In the genomic region with DNA sequence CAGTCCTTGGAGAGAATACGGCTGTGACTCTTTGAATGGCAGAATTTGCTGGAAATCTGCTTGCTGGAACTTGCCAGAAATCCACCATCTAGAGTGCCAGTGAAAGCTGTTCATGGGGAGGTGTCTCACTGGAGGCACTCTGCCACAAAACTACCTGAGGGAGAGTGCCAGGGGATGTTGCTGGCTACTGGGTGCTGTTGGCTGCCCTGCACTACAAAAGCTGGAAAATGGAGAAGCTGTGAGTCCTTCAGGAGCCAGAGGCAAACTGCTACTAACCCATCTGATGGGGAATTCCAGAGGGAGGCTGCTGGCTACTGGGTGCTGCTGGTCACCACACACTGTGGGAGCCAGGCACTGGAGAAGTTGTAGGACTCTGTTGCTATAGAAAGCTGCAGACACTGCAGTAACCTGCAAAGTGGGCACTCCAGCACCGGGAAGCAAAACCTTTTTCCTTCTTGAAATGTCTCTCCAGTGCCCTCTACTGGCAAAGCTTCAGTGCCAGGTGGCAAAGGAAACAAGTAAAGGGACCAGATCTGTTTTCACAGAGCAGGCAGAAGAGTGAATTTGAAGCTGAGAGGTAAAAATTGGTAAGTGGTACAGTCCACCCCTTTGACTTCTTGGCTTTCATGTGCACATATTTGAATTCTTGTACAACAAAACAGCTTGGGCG, we compare ENCODE assay signal across 8 cellular contexts. TPM values are rescaled to one million over a fixed set of nuclear protein-coding genes. Genes with fewer than 3 reads are reported as not detected.
DNase-seq lines count a peak whose midpoint lies in the region; ATAC-seq and TF ChIP-seq lines count a peak whose summit lies in the region.

No MANE protein-coding gene starts in this region.

- no peak overlapping the region for H2BK120ac ChIP-seq in IMR-90 (ENCODE audit: low read depth, low read length)

- H2BK20ac ChIP-seq in IMR-90 (ENCODE audit: low read depth, low read length) = no peak overlapping the region

- H3K4me3 Mint-ChIP-seq in Calu3 (ENCODE audit: low read depth, unreplicated experiment) = no peak overlapping the region

- dilution Hi-C loops in IMR-90 (cut with HindIII; ENCODE audit: low sequenced_read_pairs, unreplicated experiment) = no loop called here

- H3K9me2 ChIP-seq in PC-3 (replicated peaks; ENCODE audit: low read length) = no peaks in the 10 kb centered on the region

- H2AK9ac ChIP-seq in IMR-90 (replicated peaks; ENCODE audit: low read depth, low read length, poor library complexity) = peak overlapping the region; percentile 31

- 0% methylated on average over 1 of the region's 3 CpGs; no CpG with 5 or more reads in 1 of the 2 experiments for WGBS in IMR-90 (ENCODE audit: extremely low coverage in 2 of 2, insufficient read length in 1 of 2), 2 experiments

- no peaks in the 10 kb centered on the region for H3K79me1 ChIP-seq in IMR-90 (ENCODE audit: low read depth in 1 of 2, low read length in 2 of 2)

- H3K36me3 Mint-ChIP-seq in Calu3 (ENCODE audit: insufficient read depth, unreplicated experiment) = no peaks in the 10 kb centered on the region

- TF ChIP-seq RAD21 in IMR-90 (IDR thresholded peaks at IDR 0.05; ENCODE audit: low read length) = peak; percentile 63

- H3K9me3 Mint-ChIP-seq in Calu3 (ENCODE audit: low read depth, unreplicated experiment) = no peaks in the 10 kb centered on the region

- TF ChIP-seq CTCF in Calu3 (IDR thresholded peaks at IDR 0.05; ENCODE audit: unreplicated experiment) (no peak), IMR-90 (conservative IDR thresholded peaks at IDR 0.05; ENCODE audit: low read depth, low read length) (peak; percentile 74), PC-3 (conservative IDR thresholded peaks at IDR 0.05; ENCODE audit: low read depth, low read length) (peak; percentile 85)

- H3K36me3 ChIP-seq in IMR-90 (ENCODE audit: control insufficient read depth, insufficient read depth, low read length) (no peaks in the 10 kb centered on the region), PC-3 (ENCODE audit: low read depth, low read length) (no peaks in the 10 kb centered on the region)

- no peak overlapping the region for H3K18ac ChIP-seq in IMR-90 (ENCODE audit: low read depth, low read length)

- no peak overlapping the region for H3K9ac ChIP-seq in IMR-90 (ENCODE audit: low read depth, low read length)
- no peak overlapping the region for H3K9ac ChIP-seq in PC-3 (ENCODE audit: low read length)

- peak; percentile 85 for ATAC-seq in IMR-90 (ENCODE audit: low read depth)
- ATAC-seq in PC-3 = peak; percentile 80
- ATAC-seq in HG03521 (IDR thresholded peaks at IDR 0.05; ENCODE audit: unreplicated experiment) = no peak

- intact Hi-C loops in Calu3 (cut with micrococcal nuclease; ENCODE audit: unreplicated experiment) = loop anchor here (2.0 kb wide), 1 partner anchor 165 kb away; no protein-coding TSS in a partner anchor
- intact Hi-C loops in IMR-90 (cut with micrococcal nuclease) = loop anchor here (5.0 kb wide), 1 partner anchor 170 kb away; no protein-coding TSS in a partner anchor
- intact Hi-C loops in PC-3 (cut with micrococcal nuclease) = loop anchor here (1.0 kb wide), 1 partner anchor 24 kb away; no protein-coding TSS in a partner anchor

- H3K9me3 ChIP-seq in IMR-90 (ENCODE audit: control insufficient read depth, insufficient read depth, low read length) (no peaks in the 10 kb centered on the region), PC-3 (ENCODE audit: low read length) (no peaks in the 10 kb centered on the region)

- no peak overlapping the region for H3K56ac ChIP-seq in IMR-90 (ENCODE audit: extremely low read depth, insufficient read depth, low read length)

- H4K5ac ChIP-seq in IMR-90 (ENCODE audit: low read depth, low read length) = no peak overlapping the region

- H3K4me1 Mint-ChIP-seq in Calu3 (ENCODE audit: low read depth, unreplicated experiment) = peaks cover 11% of the 10 kb centered on the region

- H3K4me3 ChIP-seq in IMR-90 (ENCODE audit: insufficient read depth, low read depth, low read length) = no peak overlapping the region
- 0 out of 2 replicates have a peak overlapping the region, but pooled peaks have one; percentile 14 for H3K4me3 ChIP-seq in PC-3 (ENCODE audit: low read length)

- H3K23ac ChIP-seq in IMR-90 (ENCODE audit: low read depth, low read length) = no peak overlapping the region

- no peak overlapping the region for H3K4me2 ChIP-seq in IMR-90 (ENCODE audit: low read depth, low read length)
- H3K4me2 ChIP-seq in PC-3 (ENCODE audit: low read length) = peak overlapping the region; percentile 75

- H3K27me3 Mint-ChIP-seq in Calu3 (ENCODE audit: unreplicated experiment) = peaks cover 31% of the 10 kb centered on the region

- TF ChIP-seq POLR2A in IMR-90 (IDR thresholded peaks at IDR 0.05; ENCODE audit: low read depth, low read length) = no peak

- BruUV-seq in Calu3 (replicated peaks; lab: Mats Ljungman, UMichigan) (no TSS peak), IMR-90 (replicated peaks; lab: Mats Ljungman, UMichigan) (no TSS peak), PC-3 (replicated peaks; lab: Mats Ljungman, UMichigan) (no TSS peak)

- H3F3A ChIP-seq in PC-3 (ENCODE audit: low read length, unreplicated experiment) = no peaks in the 10 kb centered on the region

- POLR2A ChIA-PET in IMR-90 (lab: Charles Lee; ENCODE audit: unreplicated experiment) (no interaction called here), PC-3 (lab: Charles Lee; ENCODE audit: unreplicated experiment) (interaction anchor here (0.6 kb wide), 2 partner anchors 201 to 742 kb away, joined by 3 to 5 read pairs; no protein-coding TSS in a partner anchor)

- H3K79me2 ChIP-seq in PC-3 (ENCODE audit: low read length) = no peaks in the 10 kb centered on the region

- H2BK5ac ChIP-seq in IMR-90 (ENCODE audit: low read depth, low read length, poor library complexity, severe bottlenecking) = no peak overlapping the region

- H2AFZ ChIP-seq in IMR-90 (replicated peaks; ENCODE audit: low read length, poor library complexity) (peak overlapping the region; percentile 64), PC-3 (ENCODE audit: low read length) (peak overlapping the region; percentile 86)

- H3K4me1 ChIP-seq in IMR-90 (ENCODE audit: control insufficient read depth, insufficient read depth, low read length) (no peaks in the 10 kb centered on the region), PC-3 (ENCODE audit: insufficient read depth, low read length) (0 out of 2 replicates have a peak, but pooled peaks cover 5% of the 10 kb centered on the region)

- no peaks in the 10 kb centered on the region for H3K9me1 ChIP-seq in IMR-90 (ENCODE audit: insufficient read depth, low read length)

- no peak overlapping the region for H4K91ac ChIP-seq in IMR-90 (ENCODE audit: insufficient read depth, low read depth, low read length)

- DNase-seq in Calu3 (peak; percentile 68), IMR-90 (peak; percentile 69), PC-3 (peak; percentile 81), fibroblast of the conjunctiva (ENCODE audit: low read depth) (peak; percentile 43), pons (ENCODE audit: low spot score) (peak; percentile 64), cortex of kidney (lab: John Stamatoyannopoulos, UW) (no peak)
- peak; percentile 60 for DNase-seq in activated T-cell treated with anti-CD3 and anti-CD28 coated beads, Interleukin-2, amount 50 U/mL, for 48 hours

- H3K14ac ChIP-seq in IMR-90 (replicated peaks; ENCODE audit: low read depth, low read length) = no peak overlapping the region

- peaks cover 24% of the 10 kb centered on the region for H3K27me3 ChIP-seq in IMR-90 (ENCODE audit: control insufficient read depth, insufficient read depth, low read length)
- no peaks in the 10 kb centered on the region for H3K27me3 ChIP-seq in PC-3 (ENCODE audit: low read length)

- H3K27ac ChIP-seq in IMR-90 (ENCODE audit: insufficient read depth, low read length) (no peak overlapping the region), PC-3 (ENCODE audit: low read length) (no peak overlapping the region)

- H3K4ac ChIP-seq in IMR-90 (ENCODE audit: low read depth, low read length) = no peak overlapping the region

- H3K27ac Mint-ChIP-seq in Calu3 (ENCODE audit: unreplicated experiment) = no peak overlapping the region

- CTCF ChIA-PET in Calu3 (lab: Charles Lee) = interaction anchor here (1.0 to 2.5 kb wide), 6 partner anchors 24 to 188 kb away, joined by 3 to 25 read pairs (median 10); partner anchors contain the start of genes RIBC1 and SMC1A
- CTCF ChIA-PET in IMR-90 (lab: Yijun Ruan, JAX) = interaction anchor here (0.6 to 3.5 kb wide), 15 partner anchors 11 to 233 kb away, joined by 3 to 15 read pairs (median 5); no protein-coding TSS in a partner anchor
- CTCF ChIA-PET in PC-3 (lab: Charles Lee) = interaction anchor here (0.6 to 1.6 kb wide), 10 partner anchors 12 to 413 kb away, joined by 3 to 16 read pairs (median 4); partner anchors contain the start of genes IQSEC2, RIBC1 and SMC1A

- H2AK5ac ChIP-seq in IMR-90 (ENCODE audit: low read depth, low read length) = no peak overlapping the region

- H4K8ac ChIP-seq in IMR-90 (ENCODE audit: low read depth in 2 of 2, low read length in 2 of 2) = no peak overlapping the region

- in situ Hi-C loops in IMR-90 (cut with MboI; ENCODE audit: low sequenced_read_pairs) = no loop called here

- no peaks in the 10 kb centered on the region for H4K20me1 ChIP-seq in IMR-90 (ENCODE audit: insufficient read depth, low read length)
- no peaks in the 10 kb centered on the region for H4K20me1 ChIP-seq in PC-3 (ENCODE audit: low read length)

- no peak overlapping the region for H2BK15ac ChIP-seq in IMR-90 (ENCODE audit: low read depth, low read length)

TF ChIP-seq in IMR-90, 13 proteins besides CTCF, POLR2A, EP300 and RAD21:
- TF ChIP-seq SMC3 (IDR thresholded peaks at IDR 0.05; ENCODE audit: low read depth, low read length) (peak; percentile 50), MAZ (IDR thresholded peaks at IDR 0.05; ENCODE audit: borderline replicate concordance, low read depth, low read length) (no peak)

RNA-seq across cellular contexts. Expression of gene HSD17B10, which starts 47.8 kb away (rescaled TPM):
- total RNA-seq in Calu3 (2022) (125 and 127 TPM in 2 replicates), IMR-90 (2012; rRNA removed) (80.5 and 99.8 TPM in 2 replicates), PC-3 (2014; rRNA removed) (181 and 191 TPM in 2 replicates)
- 118 and 125 TPM in 2 replicates for polyA plus RNA-seq in IMR-90 (2012; rRNA removed)
- 142 and 162 TPM in 2 replicates for polyA plus RNA-seq in IMR-90 (2012; cell fraction: cytosol; rRNA removed)
- 53.3 and 65.7 TPM in 2 replicates for polyA plus RNA-seq in IMR-90 (2012; cell fraction: nucleus; rRNA removed; ENCODE audit: low replicate concordance)

RNA-seq across cellular contexts. Expression of gene RIBC1, which starts 59.3 kb away (rescaled TPM):
- total RNA-seq in Calu3 (2022) = 1.2 and 1.6 TPM in 2 replicates
- 0.36 and 0.83 TPM in 2 replicates for total RNA-seq in IMR-90 (2012; rRNA removed)
- 0.31 and 0.39 TPM in 2 replicates for polyA plus RNA-seq in IMR-90 (2012; rRNA removed)
- polyA plus RNA-seq in IMR-90 (2012; cell fraction: cytosol; rRNA removed) = 0.14 and 0.30 TPM in 2 replicates
- 0.27 and 0.62 TPM in 2 replicates for polyA plus RNA-seq in IMR-90 (2012; cell fraction: nucleus; rRNA removed; ENCODE audit: low replicate concordance)
- 0.29 and 1.6 TPM in 2 replicates for total RNA-seq in PC-3 (2014; rRNA removed)

RNA-seq across cellular contexts. Expression of gene SMC1A, which starts 59.5 kb away (rescaled TPM):
- total RNA-seq in Calu3 (2022) = 91.5 and 100 TPM in 2 replicates
- total RNA-seq in IMR-90 (2012; rRNA removed) = 41.0 and 43.0 TPM in 2 replicates
- polyA plus RNA-seq in IMR-90 (2012; rRNA removed) = 34.3 and 35.8 TPM in 2 replicates
- 8.7 and 25.6 TPM in 2 replicates for polyA plus RNA-seq in IMR-90 (2012; cell fraction: cytosol; rRNA removed)
- polyA plus RNA-seq in IMR-90 (2012; cell fraction: nucleus; rRNA removed; ENCODE audit: low replicate concordance) = 11.1 and 37.4 TPM in 2 replicates
- total RNA-seq in PC-3 (2014; rRNA removed) = 47.6 and 48.1 TPM in 2 replicates
